In genomic region chr17:44503080-44503842, GRCh38 we compare ENCODE assay signal across 7 cellular contexts.
DNase-seq lines count a peak whose midpoint lies in the region; ATAC-seq and TF ChIP-seq lines count a peak whose summit lies in the region.

TSS of gene GPATCH8 (minus strand) at chr17:44503406. CDS start at chr17:44503370, 36 bp downstream.

- DNase-seq in NCI-H2081 treated with DMSO at 0.1 percent for 48 hours (lab: John Stamatoyannopoulos, UW) (peak; percentile 72), T1000 (lab: John Stamatoyannopoulos, UW) (peak; percentile 97), astrocyte of the hippocampus (ENCODE audit: low read depth, low spot score) (peak; percentile 98), hippocampal formation (lab: John Stamatoyannopoulos, UW) (peak; percentile 91 to 96), retinal pigment epithelial cell (ENCODE audit: low read depth) (peak; percentile 73)

- TF ChIP-seq CTCF in retinal pigment epithelial cell (conservative IDR thresholded peaks at IDR 0.05; ENCODE audit: low read depth, low read length) = no peak

- peak; percentile 82 for ATAC-seq in GM18517 (IDR thresholded peaks at IDR 0.05; ENCODE audit: unreplicated experiment)
- peak; percentile 87 for ATAC-seq in HG03039 (IDR thresholded peaks at IDR 0.05; ENCODE audit: unreplicated experiment)

- peak within 1 kb of the TSS; percentile 96 for H3K4me3 ChIP-seq in retinal pigment epithelial cell (ENCODE audit: low read length)

Comparison
In these comparisons a context has a peak if more than half of its experiments do, and no peak if none do; other contexts are left out.
1. Peak in every context shown above with its lines: DNase-seq, ATAC-seq and H3K4me3 ChIP-seq.